1 cellular context compared by ENCODE assay signal in the genomic region with DNA sequence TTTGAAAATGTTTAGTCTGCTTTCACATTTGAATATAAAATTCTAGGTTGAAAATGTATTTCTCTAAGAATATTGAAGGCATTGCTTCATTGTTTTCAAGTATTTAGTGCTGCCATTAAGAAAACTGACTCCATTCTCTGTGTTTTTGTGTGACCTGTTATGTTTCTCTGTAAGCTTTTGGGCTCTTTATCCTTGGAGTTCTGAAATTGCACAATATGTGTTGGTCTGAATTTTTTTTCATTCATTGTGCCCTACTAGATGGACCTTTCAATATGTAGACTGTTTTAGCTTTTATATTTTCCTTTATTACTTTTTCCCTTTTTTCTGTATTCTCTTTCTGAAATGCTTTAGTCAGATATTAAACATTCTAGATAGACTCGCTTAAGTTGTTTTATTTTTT.
TF ChIP-seq lines count a peak whose summit lies in the region.

No MANE protein-coding gene starts in this region.

TF ChIP-seq in IMR-90, 13 proteins besides CTCF, POLR2A, EP300 and RAD21:
- TF ChIP-seq CEBPB (IDR thresholded peaks at IDR 0.05; ENCODE audit: low read depth, low read length) (peak; percentile 74), RFX5 (IDR thresholded peaks at IDR 0.05; ENCODE audit: low read depth, low read length) (no peak), RCOR1 (IDR thresholded peaks at IDR 0.05; ENCODE audit: insufficient replicate concordance, low read length) (no peak), MAFK (IDR thresholded peaks at IDR 0.05; ENCODE audit: low read depth, low read length) (no peak), NFE2L2 (IDR thresholded peaks at IDR 0.05; ENCODE audit: low read depth, low read length) (no peak)
